ENCODE assay signal across 1 cellular context in the genomic region with DNA sequence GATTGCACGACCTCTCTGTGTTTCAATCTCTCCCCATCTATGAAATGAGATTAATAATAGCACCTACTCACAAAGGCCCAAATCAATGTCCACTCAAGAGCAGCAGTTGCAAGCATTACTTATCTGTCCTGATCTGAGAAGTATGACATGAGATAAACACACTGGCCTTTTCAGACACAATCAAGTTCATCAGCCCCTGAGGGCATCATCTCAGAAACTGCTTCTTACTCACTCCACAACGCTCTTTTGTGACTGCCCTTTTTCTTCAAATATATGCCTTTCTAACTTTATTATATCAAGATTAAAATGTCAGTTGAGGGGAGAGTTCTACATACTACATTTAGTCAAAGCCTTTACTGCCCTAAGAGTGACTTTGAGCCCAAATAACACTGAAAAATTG.
TF ChIP-seq lines count a peak whose summit lies in the region.

No MANE protein-coding gene starts in this region.

TF ChIP-seq in GM23338, 12 proteins besides CTCF, POLR2A, EP300 and RAD21 (continued from another document):
- TF ChIP-seq, protein P1, sequence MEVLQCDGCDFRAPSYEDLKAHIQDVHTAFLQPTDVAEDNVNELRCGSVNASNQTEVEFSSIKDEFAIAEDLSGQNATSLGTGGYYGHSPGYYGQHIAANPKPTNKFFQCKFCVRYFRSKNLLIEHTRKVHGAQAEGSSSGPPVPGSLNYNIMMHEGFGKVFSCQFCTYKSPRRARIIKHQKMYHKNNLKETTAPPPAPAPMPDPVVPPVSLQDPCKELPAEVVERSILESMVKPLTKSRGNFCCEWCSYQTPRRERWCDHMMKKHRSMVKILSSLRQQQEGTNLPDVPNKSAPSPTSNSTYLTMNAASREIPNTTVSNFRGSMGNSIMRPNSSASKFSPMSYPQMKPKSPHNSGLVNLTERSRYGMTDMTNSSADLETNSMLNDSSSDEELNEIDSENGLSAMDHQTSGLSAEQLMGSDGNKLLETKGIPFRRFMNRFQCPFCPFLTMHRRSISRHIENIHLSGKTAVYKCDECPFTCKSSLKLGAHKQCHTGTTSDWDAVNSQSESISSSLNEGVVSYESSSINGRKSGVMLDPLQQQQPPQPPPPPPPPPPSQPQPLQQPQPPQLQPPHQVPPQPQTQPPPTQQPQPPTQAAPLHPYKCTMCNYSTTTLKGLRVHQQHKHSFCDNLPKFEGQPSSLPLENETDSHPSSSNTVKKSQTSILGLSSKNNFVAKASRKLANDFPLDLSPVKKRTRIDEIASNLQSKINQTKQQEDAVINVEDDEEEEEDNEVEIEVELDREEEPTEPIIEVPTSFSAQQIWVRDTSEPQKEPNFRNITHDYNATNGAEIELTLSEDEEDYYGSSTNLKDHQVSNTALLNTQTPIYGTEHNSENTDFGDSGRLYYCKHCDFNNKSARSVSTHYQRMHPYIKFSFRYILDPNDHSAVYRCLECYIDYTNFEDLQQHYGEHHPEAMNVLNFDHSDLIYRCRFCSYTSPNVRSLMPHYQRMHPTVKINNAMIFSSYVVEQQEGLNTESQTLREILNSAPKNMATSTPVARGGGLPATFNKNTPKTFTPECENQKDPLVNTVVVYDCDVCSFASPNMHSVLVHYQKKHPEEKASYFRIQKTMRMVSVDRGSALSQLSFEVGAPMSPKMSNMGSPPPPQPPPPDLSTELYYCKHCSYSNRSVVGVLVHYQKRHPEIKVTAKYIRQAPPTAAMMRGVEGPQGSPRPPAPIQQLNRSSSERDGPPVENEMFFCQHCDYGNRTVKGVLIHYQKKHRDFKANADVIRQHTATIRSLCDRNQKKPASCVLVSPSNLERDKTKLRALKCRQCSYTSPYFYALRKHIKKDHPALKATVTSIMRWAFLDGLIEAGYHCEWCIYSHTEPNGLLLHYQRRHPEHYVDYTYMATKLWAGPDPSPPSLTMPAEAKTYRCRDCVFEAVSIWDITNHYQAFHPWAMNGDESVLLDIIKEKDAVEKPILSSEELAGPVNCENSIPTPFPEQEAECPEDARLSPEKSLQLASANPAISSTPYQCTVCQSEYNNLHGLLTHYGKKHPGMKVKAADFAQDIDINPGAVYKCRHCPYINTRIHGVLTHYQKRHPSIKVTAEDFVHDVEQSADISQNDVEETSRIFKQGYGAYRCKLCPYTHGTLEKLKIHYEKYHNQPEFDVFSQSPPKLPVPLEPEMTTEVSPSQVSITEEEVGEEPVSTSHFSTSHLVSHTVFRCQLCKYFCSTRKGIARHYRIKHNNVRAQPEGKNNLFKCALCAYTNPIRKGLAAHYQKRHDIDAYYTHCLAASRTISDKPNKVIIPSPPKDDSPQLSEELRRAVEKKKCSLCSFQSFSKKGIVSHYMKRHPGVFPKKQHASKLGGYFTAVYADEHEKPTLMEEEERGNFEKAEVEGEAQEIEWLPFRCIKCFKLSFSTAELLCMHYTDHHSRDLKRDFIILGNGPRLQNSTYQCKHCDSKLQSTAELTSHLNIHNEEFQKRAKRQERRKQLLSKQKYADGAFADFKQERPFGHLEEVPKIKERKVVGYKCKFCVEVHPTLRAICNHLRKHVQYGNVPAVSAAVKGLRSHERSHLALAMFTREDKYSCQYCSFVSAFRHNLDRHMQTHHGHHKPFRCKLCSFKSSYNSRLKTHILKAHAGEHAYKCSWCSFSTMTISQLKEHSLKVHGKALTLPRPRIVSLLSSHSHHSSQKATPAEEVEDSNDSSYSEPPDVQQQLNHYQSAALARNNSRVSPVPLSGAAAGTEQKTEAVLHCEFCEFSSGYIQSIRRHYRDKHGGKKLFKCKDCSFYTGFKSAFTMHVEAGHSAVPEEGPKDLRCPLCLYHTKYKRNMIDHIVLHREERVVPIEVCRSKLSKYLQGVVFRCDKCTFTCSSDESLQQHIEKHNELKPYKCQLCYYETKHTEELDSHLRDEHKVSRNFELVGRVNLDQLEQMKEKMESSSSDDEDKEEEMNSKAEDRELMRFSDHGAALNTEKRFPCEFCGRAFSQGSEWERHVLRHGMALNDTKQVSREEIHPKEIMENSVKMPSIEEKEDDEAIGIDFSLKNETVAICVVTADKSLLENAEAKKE (CRISPR knock-in tag; IDR thresholded peaks at IDR 0.05), result no peak
TF ChIP-seq in GM23338: peak in this region for 0.
